2 cellular contexts compared by ENCODE assay signal in the genomic region with DNA sequence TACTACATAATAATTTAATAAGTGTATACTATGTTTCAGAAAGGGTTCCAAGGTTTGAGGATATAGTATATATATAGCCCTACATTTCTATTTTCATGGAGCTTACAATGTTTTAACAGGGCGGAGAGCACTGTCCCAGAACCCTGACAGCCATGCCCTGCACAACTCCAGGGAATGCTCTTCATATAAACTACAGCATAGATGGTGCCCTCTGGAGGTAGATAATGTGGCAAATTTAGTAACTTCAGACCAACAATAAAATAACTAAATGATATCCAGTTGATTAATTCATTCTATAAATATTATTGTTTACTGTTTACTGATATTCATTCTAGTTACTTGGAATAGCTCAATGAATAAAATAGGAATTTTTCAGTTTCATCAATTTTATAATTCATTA.
TF ChIP-seq lines count a peak whose summit lies in the region.

No MANE protein-coding gene starts in this region.

TF ChIP-seq in GM23338, 12 proteins besides CTCF, POLR2A, EP300 and RAD21 (continues in another document):
- TF ChIP-seq POLR2AphosphoS5 (IDR thresholded peaks at IDR 0.05; ENCODE audit: low read depth) = no peak
- TF ChIP-seq NANOG (IDR thresholded peaks at IDR 0.05; ENCODE audit: borderline replicate concordance) = no peak
- no peak for TF ChIP-seq CREB1 (CRISPR knock-in tag; IDR thresholded peaks at IDR 0.05; ENCODE audit: low read depth)
- TF ChIP-seq ZNF114 (CRISPR knock-in tag; IDR thresholded peaks at IDR 0.05) = no peak
- TF ChIP-seq EZH2phosphoT487 (IDR thresholded peaks at IDR 0.05; ENCODE audit: unreplicated experiment) = no peak
- TF ChIP-seq, protein P1, sequence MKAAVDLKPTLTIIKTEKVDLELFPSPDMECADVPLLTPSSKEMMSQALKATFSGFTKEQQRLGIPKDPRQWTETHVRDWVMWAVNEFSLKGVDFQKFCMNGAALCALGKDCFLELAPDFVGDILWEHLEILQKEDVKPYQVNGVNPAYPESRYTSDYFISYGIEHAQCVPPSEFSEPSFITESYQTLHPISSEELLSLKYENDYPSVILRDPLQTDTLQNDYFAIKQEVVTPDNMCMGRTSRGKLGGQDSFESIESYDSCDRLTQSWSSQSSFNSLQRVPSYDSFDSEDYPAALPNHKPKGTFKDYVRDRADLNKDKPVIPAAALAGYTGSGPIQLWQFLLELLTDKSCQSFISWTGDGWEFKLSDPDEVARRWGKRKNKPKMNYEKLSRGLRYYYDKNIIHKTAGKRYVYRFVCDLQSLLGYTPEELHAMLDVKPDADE (IDR thresholded peaks at IDR 0.05) = no peak
- TF ChIP-seq, protein P2, sequence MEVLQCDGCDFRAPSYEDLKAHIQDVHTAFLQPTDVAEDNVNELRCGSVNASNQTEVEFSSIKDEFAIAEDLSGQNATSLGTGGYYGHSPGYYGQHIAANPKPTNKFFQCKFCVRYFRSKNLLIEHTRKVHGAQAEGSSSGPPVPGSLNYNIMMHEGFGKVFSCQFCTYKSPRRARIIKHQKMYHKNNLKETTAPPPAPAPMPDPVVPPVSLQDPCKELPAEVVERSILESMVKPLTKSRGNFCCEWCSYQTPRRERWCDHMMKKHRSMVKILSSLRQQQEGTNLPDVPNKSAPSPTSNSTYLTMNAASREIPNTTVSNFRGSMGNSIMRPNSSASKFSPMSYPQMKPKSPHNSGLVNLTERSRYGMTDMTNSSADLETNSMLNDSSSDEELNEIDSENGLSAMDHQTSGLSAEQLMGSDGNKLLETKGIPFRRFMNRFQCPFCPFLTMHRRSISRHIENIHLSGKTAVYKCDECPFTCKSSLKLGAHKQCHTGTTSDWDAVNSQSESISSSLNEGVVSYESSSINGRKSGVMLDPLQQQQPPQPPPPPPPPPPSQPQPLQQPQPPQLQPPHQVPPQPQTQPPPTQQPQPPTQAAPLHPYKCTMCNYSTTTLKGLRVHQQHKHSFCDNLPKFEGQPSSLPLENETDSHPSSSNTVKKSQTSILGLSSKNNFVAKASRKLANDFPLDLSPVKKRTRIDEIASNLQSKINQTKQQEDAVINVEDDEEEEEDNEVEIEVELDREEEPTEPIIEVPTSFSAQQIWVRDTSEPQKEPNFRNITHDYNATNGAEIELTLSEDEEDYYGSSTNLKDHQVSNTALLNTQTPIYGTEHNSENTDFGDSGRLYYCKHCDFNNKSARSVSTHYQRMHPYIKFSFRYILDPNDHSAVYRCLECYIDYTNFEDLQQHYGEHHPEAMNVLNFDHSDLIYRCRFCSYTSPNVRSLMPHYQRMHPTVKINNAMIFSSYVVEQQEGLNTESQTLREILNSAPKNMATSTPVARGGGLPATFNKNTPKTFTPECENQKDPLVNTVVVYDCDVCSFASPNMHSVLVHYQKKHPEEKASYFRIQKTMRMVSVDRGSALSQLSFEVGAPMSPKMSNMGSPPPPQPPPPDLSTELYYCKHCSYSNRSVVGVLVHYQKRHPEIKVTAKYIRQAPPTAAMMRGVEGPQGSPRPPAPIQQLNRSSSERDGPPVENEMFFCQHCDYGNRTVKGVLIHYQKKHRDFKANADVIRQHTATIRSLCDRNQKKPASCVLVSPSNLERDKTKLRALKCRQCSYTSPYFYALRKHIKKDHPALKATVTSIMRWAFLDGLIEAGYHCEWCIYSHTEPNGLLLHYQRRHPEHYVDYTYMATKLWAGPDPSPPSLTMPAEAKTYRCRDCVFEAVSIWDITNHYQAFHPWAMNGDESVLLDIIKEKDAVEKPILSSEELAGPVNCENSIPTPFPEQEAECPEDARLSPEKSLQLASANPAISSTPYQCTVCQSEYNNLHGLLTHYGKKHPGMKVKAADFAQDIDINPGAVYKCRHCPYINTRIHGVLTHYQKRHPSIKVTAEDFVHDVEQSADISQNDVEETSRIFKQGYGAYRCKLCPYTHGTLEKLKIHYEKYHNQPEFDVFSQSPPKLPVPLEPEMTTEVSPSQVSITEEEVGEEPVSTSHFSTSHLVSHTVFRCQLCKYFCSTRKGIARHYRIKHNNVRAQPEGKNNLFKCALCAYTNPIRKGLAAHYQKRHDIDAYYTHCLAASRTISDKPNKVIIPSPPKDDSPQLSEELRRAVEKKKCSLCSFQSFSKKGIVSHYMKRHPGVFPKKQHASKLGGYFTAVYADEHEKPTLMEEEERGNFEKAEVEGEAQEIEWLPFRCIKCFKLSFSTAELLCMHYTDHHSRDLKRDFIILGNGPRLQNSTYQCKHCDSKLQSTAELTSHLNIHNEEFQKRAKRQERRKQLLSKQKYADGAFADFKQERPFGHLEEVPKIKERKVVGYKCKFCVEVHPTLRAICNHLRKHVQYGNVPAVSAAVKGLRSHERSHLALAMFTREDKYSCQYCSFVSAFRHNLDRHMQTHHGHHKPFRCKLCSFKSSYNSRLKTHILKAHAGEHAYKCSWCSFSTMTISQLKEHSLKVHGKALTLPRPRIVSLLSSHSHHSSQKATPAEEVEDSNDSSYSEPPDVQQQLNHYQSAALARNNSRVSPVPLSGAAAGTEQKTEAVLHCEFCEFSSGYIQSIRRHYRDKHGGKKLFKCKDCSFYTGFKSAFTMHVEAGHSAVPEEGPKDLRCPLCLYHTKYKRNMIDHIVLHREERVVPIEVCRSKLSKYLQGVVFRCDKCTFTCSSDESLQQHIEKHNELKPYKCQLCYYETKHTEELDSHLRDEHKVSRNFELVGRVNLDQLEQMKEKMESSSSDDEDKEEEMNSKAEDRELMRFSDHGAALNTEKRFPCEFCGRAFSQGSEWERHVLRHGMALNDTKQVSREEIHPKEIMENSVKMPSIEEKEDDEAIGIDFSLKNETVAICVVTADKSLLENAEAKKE (CRISPR knock-in tag; IDR thresholded peaks at IDR 0.05) = no peak
- TF ChIP-seq STAT1 (IDR thresholded peaks at IDR 0.05; ENCODE audit: unreplicated experiment) = no peak
- TF ChIP-seq, protein P3, sequence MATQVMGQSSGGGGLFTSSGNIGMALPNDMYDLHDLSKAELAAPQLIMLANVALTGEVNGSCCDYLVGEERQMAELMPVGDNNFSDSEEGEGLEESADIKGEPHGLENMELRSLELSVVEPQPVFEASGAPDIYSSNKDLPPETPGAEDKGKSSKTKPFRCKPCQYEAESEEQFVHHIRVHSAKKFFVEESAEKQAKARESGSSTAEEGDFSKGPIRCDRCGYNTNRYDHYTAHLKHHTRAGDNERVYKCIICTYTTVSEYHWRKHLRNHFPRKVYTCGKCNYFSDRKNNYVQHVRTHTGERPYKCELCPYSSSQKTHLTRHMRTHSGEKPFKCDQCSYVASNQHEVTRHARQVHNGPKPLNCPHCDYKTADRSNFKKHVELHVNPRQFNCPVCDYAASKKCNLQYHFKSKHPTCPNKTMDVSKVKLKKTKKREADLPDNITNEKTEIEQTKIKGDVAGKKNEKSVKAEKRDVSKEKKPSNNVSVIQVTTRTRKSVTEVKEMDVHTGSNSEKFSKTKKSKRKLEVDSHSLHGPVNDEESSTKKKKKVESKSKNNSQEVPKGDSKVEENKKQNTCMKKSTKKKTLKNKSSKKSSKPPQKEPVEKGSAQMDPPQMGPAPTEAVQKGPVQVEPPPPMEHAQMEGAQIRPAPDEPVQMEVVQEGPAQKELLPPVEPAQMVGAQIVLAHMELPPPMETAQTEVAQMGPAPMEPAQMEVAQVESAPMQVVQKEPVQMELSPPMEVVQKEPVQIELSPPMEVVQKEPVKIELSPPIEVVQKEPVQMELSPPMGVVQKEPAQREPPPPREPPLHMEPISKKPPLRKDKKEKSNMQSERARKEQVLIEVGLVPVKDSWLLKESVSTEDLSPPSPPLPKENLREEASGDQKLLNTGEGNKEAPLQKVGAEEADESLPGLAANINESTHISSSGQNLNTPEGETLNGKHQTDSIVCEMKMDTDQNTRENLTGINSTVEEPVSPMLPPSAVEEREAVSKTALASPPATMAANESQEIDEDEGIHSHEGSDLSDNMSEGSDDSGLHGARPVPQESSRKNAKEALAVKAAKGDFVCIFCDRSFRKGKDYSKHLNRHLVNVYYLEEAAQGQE (IDR thresholded peaks at IDR 0.05; ENCODE audit: unreplicated experiment) = no peak
- no peak for TF ChIP-seq JUNB (IDR thresholded peaks at IDR 0.05; ENCODE audit: unreplicated experiment)

TF ChIP-seq in endothelial cell of umbilical vein, 7 proteins besides CTCF, POLR2A, EP300 and RAD21:
- TF ChIP-seq FOS (IDR thresholded peaks at IDR 0.05; ENCODE audit: borderline replicate concordance, insufficient read depth, low read length) (no peak), JUN (IDR thresholded peaks at IDR 0.05; ENCODE audit: borderline replicate concordance, insufficient read depth, insufficient read length, low read depth) (no peak), MYC (IDR thresholded peaks at IDR 0.05; ENCODE audit: low read depth, low read length) (no peak), GATA2 (IDR thresholded peaks at IDR 0.05; ENCODE audit: insufficient read depth, insufficient read length, low read depth, low read length) (no peak), EZH2 (IDR thresholded peaks at IDR 0.05; ENCODE audit: borderline replicate concordance, low read depth, low read length, severe bottlenecking) (no peak), POLR2AphosphoS5 (IDR thresholded peaks at IDR 0.05; ENCODE audit: insufficient read depth, low read depth, low read length) (no peak)
- TF ChIP-seq, protein P4, sequence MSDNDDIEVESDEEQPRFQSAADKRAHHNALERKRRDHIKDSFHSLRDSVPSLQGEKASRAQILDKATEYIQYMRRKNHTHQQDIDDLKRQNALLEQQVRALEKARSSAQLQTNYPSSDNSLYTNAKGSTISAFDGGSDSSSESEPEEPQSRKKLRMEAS (IDR thresholded peaks at IDR 0.05; ENCODE audit: insufficient read depth, insufficient read length) = no peak
